In the genomic region with DNA sequence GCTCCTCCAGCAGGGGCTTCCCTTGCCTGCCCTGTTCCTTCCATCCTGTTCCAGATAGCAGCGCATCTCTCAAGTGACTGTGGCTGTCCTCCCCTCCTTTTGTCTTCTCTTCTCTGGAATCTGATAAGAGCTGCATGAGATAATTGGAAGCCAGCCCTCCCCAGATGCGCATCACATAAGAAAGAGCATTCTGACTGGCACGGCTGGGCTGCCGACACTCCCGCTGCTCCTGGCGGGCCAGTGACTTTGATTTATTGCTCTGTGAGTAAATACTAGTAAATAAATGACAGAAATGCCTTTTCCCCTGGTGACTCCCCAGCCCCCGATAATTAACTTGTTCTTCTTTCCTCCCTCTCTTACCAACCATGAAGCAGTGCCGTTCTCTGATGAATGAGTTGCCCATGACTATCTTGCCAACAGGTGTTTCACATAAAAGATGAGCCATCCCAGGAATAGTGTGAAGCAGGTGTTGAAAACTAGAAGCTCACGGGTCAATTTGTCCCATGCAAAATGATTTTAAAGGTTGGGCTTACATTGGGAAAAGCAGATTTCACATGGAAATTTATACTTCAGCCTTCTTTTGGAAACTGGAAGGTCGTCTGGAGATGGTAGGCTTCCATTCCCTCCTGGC, we compare ENCODE assay signal across 17 cellular contexts.
DNase-seq lines count a peak whose midpoint lies in the region; FAIRE-seq and TF ChIP-seq lines count a peak whose summit lies in the region.
"Had no signal": no experiment of that assay in that cellular context is flagged by ENCODE, and none has a peak within 500 bp of the region (broad histone marks: within the 10 kb centered on the region; RNA-seq: fewer than 3 reads in every experiment).

No MANE protein-coding gene starts in this region.

- no peak for FAIRE-seq in D721Med (lab: Jason Lieb, UNC)
- FAIRE-seq: astrocyte had no signal

- TF ChIP-seq CTCF in D721Med (IDR thresholded peaks at IDR 0.05; ENCODE audit: insufficient read depth, missing control alignments): no peak

- H3K36me3 Mint-ChIP-seq in immature natural killer cell: peaks cover 0 to 4% (median 0%) of the 10 kb centered on the region in 3 donors

- peaks cover 0 to 1% (median 0%) of the 10 kb centered on the region in 6 donors for H3K9me3 Mint-ChIP-seq in immature natural killer cell

- DNase-seq in activated effector memory CD4-positive, alpha-beta T cell treated with anti-CD3 and anti-CD28 coated beads, Interleukin-2, amount 50 U/mL, for 16 hours: peak; percentile 24
- no peak for DNase-seq in activated effector memory CD4-positive, alpha-beta T cell treated with Interleukin-2 at 50 U/mL for 16 hours
- peak; percentile 5 for DNase-seq in NCI-H774 (lab: John Stamatoyannopoulos, UW)
- peak; percentile 96 for DNase-seq in kidney glomerular epithelial cell (lab: John Stamatoyannopoulos, UW)
- no peak for DNase-seq in D721Med (ENCODE audit: insufficient read length, low spot score)
- no peak for DNase-seq in immature natural killer cell
- DNase-seq in erythroblast (lab: John Stamatoyannopoulos, UW): no peak
- DNase-seq in NCI-H2081 (lab: John Stamatoyannopoulos, UW): no peak
- DNase-seq: activated CD4-positive, alpha-beta memory T cell treated with anti-CD3 and anti-CD28 coated beads, Interleukin-2, amount 10 ng/mL, durations not matched to agents 7 days and 5 days; activated gamma-delta T cell treated with Interleukin-2 at 50 U/mL for 16 hours; hypothalamus; midbrain; NCI-H524; posterior cingulate gyrus; SHP77 treated with DMSO at 0.1 percent for 48 hours; T1000 had no signal

- no peak for TF ChIP-seq POLR2A in erythroblast (IDR thresholded peaks at IDR 0.05; ENCODE audit: low read length)

- peaks cover 8 to 12% (median 9%) of the 10 kb centered on the region in 3 donors for H3K27me3 Mint-ChIP-seq in immature natural killer cell (ENCODE audit: low read depth in 3 of 3)

- peaks cover 13 to 18% of the 10 kb centered on the region in 2 donors for H3K4me1 Mint-ChIP-seq in immature natural killer cell
- H3K4me1 Mint-ChIP-seq: activated CD4-positive, alpha-beta memory T cell treated with anti-CD3 and anti-CD28 coated beads, Interleukin-2, amount 10 ng/mL, durations not matched to agents 7 days and 5 days had no signal

- no peak overlapping the region for H3K27ac Mint-ChIP-seq in immature natural killer cell
- H3K27ac Mint-ChIP-seq: activated CD4-positive, alpha-beta memory T cell treated with anti-CD3 and anti-CD28 coated beads, Interleukin-2, amount 10 ng/mL, durations not matched to agents 7 days and 5 days had no signal

- H3K4me3 Mint-ChIP-seq in immature natural killer cell: no peak overlapping the region
- H3K4me3 Mint-ChIP-seq: activated CD4-positive, alpha-beta memory T cell treated with anti-CD3 and anti-CD28 coated beads, Interleukin-2, amount 10 ng/mL, durations not matched to agents 7 days and 5 days had no signal

Comparison
In these comparisons a context has a peak if more than half of its experiments do, and no peak if none do; other contexts are left out.
1. DNase-seq: peak in activated effector memory CD4-positive, alpha-beta T cell treated with anti-CD3 and anti-CD28 coated beads, Interleukin-2, amount 50 U/mL, for 16 hours (single experiment), NCI-H774 (single experiment) and kidney glomerular epithelial cell (single experiment); none in activated effector memory CD4-positive, alpha-beta T cell treated with Interleukin-2 at 50 U/mL for 16 hours (single experiment), D721Med (single experiment), immature natural killer cell (0 of 3), erythroblast (0 of 2) and NCI-H2081 (0 of 2).